In genomic region chr16:10942352-10943297, GRCh38 we compare ENCODE assay signal across 1 cellular context.
TF ChIP-seq lines count a peak whose summit lies in the region.

TSS of gene DEXI (minus strand) at chr16:10942468. CDS start at chr16:10942005, 463 bp downstream.

TF ChIP-seq in HepG2, 621 proteins besides CTCF, POLR2A, EP300 and RAD21 (continued from another document and continues in another):
- no peak for TF ChIP-seq KIAA2018 (CRISPR knock-in tag; IDR thresholded peaks at IDR 0.05; ENCODE audit: borderline replicate concordance)
- TF ChIP-seq SRF (IDR thresholded peaks at IDR 0.05; ENCODE audit: low read depth, low read length) = no peak
- no peak for TF ChIP-seq ZNF75D (CRISPR knock-in tag; IDR thresholded peaks at IDR 0.05; ENCODE audit: borderline replicate concordance)
- TF ChIP-seq MIER2 (CRISPR knock-in tag; IDR thresholded peaks at IDR 0.05) = no peak
- no peak for TF ChIP-seq ZNF619 (CRISPR knock-in tag; IDR thresholded peaks at IDR 0.05)
- TF ChIP-seq, protein P1, sequence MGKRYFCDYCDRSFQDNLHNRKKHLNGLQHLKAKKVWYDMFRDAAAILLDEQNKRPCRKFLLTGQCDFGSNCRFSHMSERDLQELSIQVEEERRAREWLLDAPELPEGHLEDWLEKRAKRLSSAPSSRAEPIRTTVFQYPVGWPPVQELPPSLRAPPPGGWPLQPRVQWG (CRISPR knock-in tag; IDR thresholded peaks at IDR 0.05; ENCODE audit: borderline replicate concordance, low read depth) = no peak
- peak; percentile 82; the same call in 1 of the 2 replicates for TF ChIP-seq REPIN1 (CRISPR knock-in tag; IDR thresholded peaks at IDR 0.05; ENCODE audit: borderline replicate concordance, low read depth)
- TF ChIP-seq FOXA3 (CRISPR knock-in tag; IDR thresholded peaks at IDR 0.05) = peak; percentile 35; the same call in 1 of the 2 replicates
- TF ChIP-seq KMT2A (CRISPR knock-in tag; IDR thresholded peaks at IDR 0.05) = peak; percentile 67
- TF ChIP-seq PRDM10 (CRISPR knock-in tag; IDR thresholded peaks at IDR 0.05; ENCODE audit: low read depth) = 0 out of 2 replicates have a peak, but pooled peaks have one; percentile 24
- no peak for TF ChIP-seq ZNF644 (CRISPR knock-in tag; IDR thresholded peaks at IDR 0.05; ENCODE audit: low read depth)
- TF ChIP-seq, protein P2, sequence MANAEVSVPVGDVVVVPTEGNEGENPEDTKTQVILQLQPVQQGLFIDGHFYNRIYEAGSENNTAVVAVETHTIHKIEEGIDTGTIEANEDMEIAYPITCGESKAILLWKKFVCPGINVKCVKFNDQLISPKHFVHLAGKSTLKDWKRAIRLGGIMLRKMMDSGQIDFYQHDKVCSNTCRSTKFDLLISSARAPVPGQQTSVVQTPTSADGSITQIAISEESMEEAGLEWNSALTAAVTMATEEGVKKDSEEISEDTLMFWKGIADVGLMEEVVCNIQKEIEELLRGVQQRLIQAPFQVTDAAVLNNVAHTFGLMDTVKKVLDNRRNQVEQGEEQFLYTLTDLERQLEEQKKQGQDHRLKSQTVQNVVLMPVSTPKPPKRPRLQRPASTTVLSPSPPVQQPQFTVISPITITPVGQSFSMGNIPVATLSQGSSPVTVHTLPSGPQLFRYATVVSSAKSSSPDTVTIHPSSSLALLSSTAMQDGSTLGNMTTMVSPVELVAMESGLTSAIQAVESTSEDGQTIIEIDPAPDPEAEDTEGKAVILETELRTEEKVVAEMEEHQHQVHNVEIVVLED (CRISPR knock-in tag; IDR thresholded peaks at IDR 0.05; ENCODE audit: borderline replicate concordance) = peak; percentile 71
- TF ChIP-seq ZNF740 (CRISPR knock-in tag; IDR thresholded peaks at IDR 0.05) = peak; percentile 83
- no peak for TF ChIP-seq ZNF572 (CRISPR knock-in tag; IDR thresholded peaks at IDR 0.05)
- no peak for TF ChIP-seq FOXO1 (CRISPR knock-in tag; IDR thresholded peaks at IDR 0.05)
- TF ChIP-seq ATAD3A (CRISPR knock-in tag; IDR thresholded peaks at IDR 0.05) = no peak
- TF ChIP-seq ZNF335 (CRISPR knock-in tag; IDR thresholded peaks at IDR 0.05) = peak; percentile 74; the same call in 1 of the 2 replicates
- TF ChIP-seq ZNF431 (CRISPR knock-in tag; IDR thresholded peaks at IDR 0.05; ENCODE audit: borderline replicate concordance, low read depth) = no peak
- peak; percentile 49; the same call in 1 of the 2 replicates for TF ChIP-seq THAP9 (CRISPR knock-in tag; IDR thresholded peaks at IDR 0.05; ENCODE audit: borderline replicate concordance)
- no peak for TF ChIP-seq TCF12 (IDR thresholded peaks at IDR 0.05)
- no peak; the same call in 1 of the 2 replicates for TF ChIP-seq TCF12 (CRISPR knock-in tag; IDR thresholded peaks at IDR 0.05)
- peak; percentile 76 for TF ChIP-seq GABPB1 (CRISPR knock-in tag; IDR thresholded peaks at IDR 0.05)
- no peak for TF ChIP-seq ZNF207 (IDR thresholded peaks at IDR 0.05; ENCODE audit: borderline replicate concordance)
- no peak for TF ChIP-seq ZNF432 (CRISPR knock-in tag; IDR thresholded peaks at IDR 0.05; ENCODE audit: borderline replicate concordance)
- TF ChIP-seq ZKSCAN5 (CRISPR knock-in tag; IDR thresholded peaks at IDR 0.05) = no peak
- peak; percentile 88 for TF ChIP-seq HNRNPLL (IDR thresholded peaks at IDR 0.05; ENCODE audit: low read depth, low read length, poor library complexity, severe bottlenecking)
- no peak for TF ChIP-seq ZNF296 (CRISPR knock-in tag; conservative IDR thresholded peaks at IDR 0.05)
- TF ChIP-seq CSRNP2 (CRISPR knock-in tag; conservative IDR thresholded peaks at IDR 0.05; ENCODE audit: low read depth) = no peak
- no peak for TF ChIP-seq ZSCAN22 (CRISPR knock-in tag; IDR thresholded peaks at IDR 0.05)
- TF ChIP-seq IKZF5 (CRISPR knock-in tag; IDR thresholded peaks at IDR 0.05) = peak; percentile 50; the same call in 1 of the 2 replicates
- TF ChIP-seq ZNF44 (CRISPR knock-in tag; IDR thresholded peaks at IDR 0.05) = no peak
- no peak for TF ChIP-seq DMAP1 (CRISPR knock-in tag; IDR thresholded peaks at IDR 0.05)
- TF ChIP-seq HOXD1 (CRISPR knock-in tag; IDR thresholded peaks at IDR 0.05) = no peak
- no peak for TF ChIP-seq ZNF451 (CRISPR knock-in tag; IDR thresholded peaks at IDR 0.05)
- TF ChIP-seq MXD1 (CRISPR knock-in tag; IDR thresholded peaks at IDR 0.05) = peak; percentile 4; the same call in 1 of the 2 replicates
- TF ChIP-seq ZFP36 (IDR thresholded peaks at IDR 0.05; ENCODE audit: borderline replicate concordance, low read depth, low read length, partially characterized antibody) = no peak
- no peak for TF ChIP-seq PAWR (CRISPR knock-in tag; IDR thresholded peaks at IDR 0.05; ENCODE audit: borderline replicate concordance)
- no peak; the same call in none of the 2 replicates for TF ChIP-seq TBX2 (CRISPR knock-in tag; IDR thresholded peaks at IDR 0.05; ENCODE audit: borderline replicate concordance)
- no peak for TF ChIP-seq ZC3H13 (CRISPR knock-in tag; IDR thresholded peaks at IDR 0.05)
- no peak for TF ChIP-seq ZFAT (CRISPR knock-in tag; conservative IDR thresholded peaks at IDR 0.05)
- no peak for TF ChIP-seq JUND (CRISPR knock-in tag; IDR thresholded peaks at IDR 0.05)
- TF ChIP-seq ZNF652 (CRISPR knock-in tag; IDR thresholded peaks at IDR 0.05; ENCODE audit: borderline replicate concordance, low read depth) = no peak
- TF ChIP-seq ZNF274 (CRISPR knock-in tag; IDR thresholded peaks at IDR 0.05) = peak; percentile 52; the same call in 1 of the 2 replicates
- peak; percentile 87 for TF ChIP-seq SAP130 (CRISPR knock-in tag; IDR thresholded peaks at IDR 0.05; ENCODE audit: low read depth)
